1 cellular context compared by ENCODE assay signal in the genomic region with DNA sequence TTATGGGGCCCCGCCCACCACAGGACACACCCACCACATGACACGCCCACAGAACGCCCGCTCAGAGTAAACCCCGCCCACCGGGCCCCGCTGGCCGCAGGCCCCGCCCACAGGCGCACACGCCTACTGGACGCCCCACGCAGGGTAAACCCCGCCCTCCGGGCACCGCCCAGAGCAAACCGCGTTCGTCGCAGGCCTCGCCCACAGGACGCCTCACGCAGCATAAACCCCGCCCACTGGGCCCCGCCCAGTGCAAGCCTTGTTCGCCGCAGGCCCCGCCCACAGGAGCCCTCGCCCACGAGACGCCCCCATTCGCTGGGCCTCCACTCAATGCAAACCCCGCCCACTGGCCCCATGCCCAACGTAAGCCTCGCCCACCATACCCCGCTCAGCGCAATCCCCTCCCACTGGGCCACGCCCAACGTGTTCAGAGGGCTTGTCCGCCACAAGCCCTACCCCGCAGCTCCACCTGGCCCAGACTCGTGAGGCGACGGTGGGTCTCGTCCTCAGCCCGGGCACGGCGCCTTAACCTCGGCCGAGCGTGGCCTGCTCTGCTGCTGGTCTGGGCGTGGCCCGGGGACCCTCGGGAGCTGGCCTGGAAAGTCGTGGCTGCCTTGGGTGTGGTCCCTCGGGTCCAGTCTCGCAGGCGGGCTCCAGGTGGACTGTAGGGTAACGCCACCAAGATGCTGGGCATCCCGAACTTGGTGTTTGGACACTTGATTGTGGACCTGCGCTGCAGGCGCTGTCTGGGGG.
TF ChIP-seq lines count a peak whose summit lies in the region.

No MANE protein-coding gene starts in this region.

TF ChIP-seq in K562, 482 proteins besides CTCF, POLR2A, EP300 and RAD21 (continued from another document):
- TF ChIP-seq TSHZ1 (CRISPR knock-in tag; IDR thresholded peaks at IDR 0.05): no peak
